20 cellular contexts compared by ENCODE assay signal in the genomic region with DNA sequence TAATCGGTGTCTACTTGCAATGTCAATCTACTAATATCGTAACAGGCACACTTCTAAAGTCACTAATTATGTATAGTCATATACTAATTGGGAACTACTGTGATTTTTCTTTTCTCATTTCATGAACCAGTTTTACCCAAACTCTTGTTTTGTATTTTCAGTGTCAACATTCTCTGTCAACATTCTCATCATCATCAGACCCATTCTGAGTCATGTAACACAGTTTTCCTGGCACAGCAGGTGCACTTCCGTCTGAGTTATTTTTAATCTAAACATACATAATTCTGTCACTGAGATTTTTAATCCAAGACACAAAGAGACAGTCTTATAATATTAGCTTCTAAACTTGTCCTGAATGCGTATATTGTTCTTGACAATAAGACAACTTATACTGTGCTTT.
"Had no signal": no experiment of that assay in that cellular context is flagged by ENCODE, and none has a peak within 500 bp of the region (broad histone marks: within the 10 kb centered on the region; RNA-seq: fewer than 3 reads in every experiment).

No MANE protein-coding gene starts in this region.

- H3K36me3 ChIP-seq: SJSA1 had no signal

- H3K9me3 ChIP-seq: SJSA1 had no signal

- H3K27me3 ChIP-seq: SJSA1 had no signal

- DNase-seq: IMR-90, Karpas-422, KG1, NCI-H1092, NCI-H1105 treated with DMSO at 0.1 percent for 48 hours, NCI-H1417 treated with DMSO at 0.1 percent for 48 hours, NCI-H146, NCI-H1694 treated with DMSO at 0.1 percent for 48 hours, NCI-H1930, NCI-H2081, NCI-H2107, NCI-H2227 treated with DMSO at 0.1 percent for 48 hours, NCI-H524, NCI-H526 treated with DMSO at 0.1 percent for 48 hours, NCI-H748 treated with DMSO at 0.1 percent for 48 hours, Right ventricle myocardium superior, RPMI8226, SIG-M5 had no signal

- H3K4me3 ChIP-seq: SJSA1, SK-N-MC had no signal
